Comparison of ENCODE assay signal across 9 cellular contexts in genomic region chr16:87416826-87417471, GRCh38. TPM values are rescaled to one million over a fixed set of nuclear protein-coding genes. Genes with fewer than 3 reads are reported as not detected.
DNase-seq lines count a peak whose midpoint lies in the region; ATAC-seq and TF ChIP-seq lines count a peak whose summit lies in the region.
"Had no signal": no experiment of that assay in that cellular context is flagged by ENCODE, and none has a peak within 500 bp of the region (broad histone marks: within the 10 kb centered on the region; RNA-seq: fewer than 3 reads in every experiment).

No MANE protein-coding gene starts in this region.

- peak in 5 of 10 experiments; percentile 13 to 30 (median 27) for DNase-seq in CD4-positive, alpha-beta T cell
- peak; percentile 33 for DNase-seq in Jurkat, Clone E6-1 (ENCODE audit: low read depth, low spot score)
- peak; percentile 81 for DNase-seq in adipocyte (ENCODE audit: low read depth)
- peak; percentile 67 for DNase-seq in iris pigment epithelial cell (ENCODE audit: low read depth)
- peak; percentile 49 to 50 for DNase-seq in thyroid gland
- DNase-seq in H7, result no peak

- WGBS in thyroid gland, 2 donors, result 73 to 83% methylated on average over 21 of the region's 21 CpGs

- TF ChIP-seq CTCF in CD4-positive, alpha-beta T cell (IDR thresholded peaks at IDR 0.05), result peak; percentile 53
- TF ChIP-seq CTCF in thyroid gland (IDR thresholded peaks at IDR 0.05), result peak; percentile 21 to 60 (median 46)

- H3K4me1 ChIP-seq in adipocyte (ENCODE audit: control insufficient read depth, insufficient read depth, low read length) (no peaks in the 10 kb centered on the region), thyroid gland (no peaks in the 10 kb centered on the region)

- H3K27me3 Mint-ChIP-seq in CD4-positive, alpha-beta T cell, result no peaks in the 10 kb centered on the region
- H3K27me3 Mint-ChIP-seq: stimulated activated naive CD8-positive, alpha-beta T cell treated with anti-CD3 and anti-CD28 coated beads, Interleukin-15, amount 100 ng/mL, for 72 hours had no signal

- H3K9me3 Mint-ChIP-seq in CD4-positive, alpha-beta T cell, result no peaks in the 10 kb centered on the region
- H3K9me3 Mint-ChIP-seq: stimulated activated naive CD8-positive, alpha-beta T cell treated with anti-CD3 and anti-CD28 coated beads, Interleukin-15, amount 100 ng/mL, for 72 hours had no signal

- TF ChIP-seq POLR2A in thyroid gland (IDR thresholded peaks at IDR 0.05), result no peak

- H3K4me1 Mint-ChIP-seq in CD4-positive, alpha-beta T cell (ENCODE audit: low read depth), result no peaks in the 10 kb centered on the region
- H3K4me1 Mint-ChIP-seq: stimulated activated naive CD8-positive, alpha-beta T cell treated with anti-CD3 and anti-CD28 coated beads, Interleukin-15, amount 100 ng/mL, for 72 hours had no signal

- no peak overlapping the region for H3K4me3 ChIP-seq in Jurkat, Clone E6-1 (ENCODE audit: low read length)
- no peak overlapping the region for H3K4me3 ChIP-seq in adipocyte (ENCODE audit: low read length)
- no peak overlapping the region for H3K4me3 ChIP-seq in thyroid gland (replicated peaks in 1 of 3)
- no peak overlapping the region for H3K4me3 ChIP-seq in H7 (ENCODE audit: insufficient read depth, low read depth, low read length)

- H3K9ac ChIP-seq in adipocyte (ENCODE audit: low read length), result no peak overlapping the region

- no peak for ATAC-seq in CD4-positive, alpha-beta T cell (ENCODE audit: poor library complexity)
- no peak for ATAC-seq in GM19324 (IDR thresholded peaks at IDR 0.05; ENCODE audit: low FRiP score, unreplicated experiment)
- no peak for ATAC-seq in GM21360 (IDR thresholded peaks at IDR 0.05; ENCODE audit: unreplicated experiment)
- ATAC-seq: stimulated activated naive CD8-positive, alpha-beta T cell treated with anti-CD3 and anti-CD28 coated beads, Interleukin-15, amount 100 ng/mL, for 72 hours had no signal

- H3K4me3 Mint-ChIP-seq in CD4-positive, alpha-beta T cell, result no peak overlapping the region
- H3K4me3 Mint-ChIP-seq: stimulated activated naive CD8-positive, alpha-beta T cell treated with anti-CD3 and anti-CD28 coated beads, Interleukin-15, amount 100 ng/mL, for 72 hours had no signal

- no peak overlapping the region for H3K27ac Mint-ChIP-seq in CD4-positive, alpha-beta T cell
- H3K27ac Mint-ChIP-seq: stimulated activated naive CD8-positive, alpha-beta T cell treated with anti-CD3 and anti-CD28 coated beads, Interleukin-15, amount 100 ng/mL, for 72 hours had no signal

- H3K27me3 ChIP-seq in CD4-positive, alpha-beta T cell (ENCODE audit: control insufficient read depth, insufficient read depth, low read length), result no peaks in the 10 kb centered on the region
- H3K27me3 ChIP-seq in adipocyte (replicated peaks; ENCODE audit: control insufficient read depth, insufficient read depth, low read length) (no peaks in the 10 kb centered on the region), thyroid gland (no peaks in the 10 kb centered on the region), H7 (ENCODE audit: control insufficient read depth, insufficient read depth, low read length) (no peaks in the 10 kb centered on the region)

- intact Hi-C loops in CD4-positive, alpha-beta T cell (cut with DNase I, micrococcal nuclease), result loop anchor here (1.0 to 10.0 kb wide), 3 partner anchors 128 to 352 kb away; no protein-coding TSS in a partner anchor
- intact Hi-C loops in thyroid gland (cut with DNase I), result loop anchor here (10.0 kb wide), 2 partner anchors 78 to 218 kb away; partner anchors contain the start of gene ZCCHC14

- H3K36me3 Mint-ChIP-seq in CD4-positive, alpha-beta T cell (ENCODE audit: low read depth), result peaks cover 68% of the 10 kb centered on the region

- no peak overlapping the region for H3K27ac ChIP-seq in CD4-positive, alpha-beta T cell (ENCODE audit: low read depth, low read length)
- H3K27ac ChIP-seq in thyroid gland, result no peak overlapping the region

- H3K36me3 ChIP-seq in adipocyte (ENCODE audit: control insufficient read depth, insufficient read depth, low read length, severe bottlenecking) (peaks cover 88% of the 10 kb centered on the region), thyroid gland (peaks cover 45 to 49% of the 10 kb centered on the region in 2 donors), H7 (replicated peaks; ENCODE audit: control insufficient read depth, insufficient read depth, low read length) (peaks cover 12% of the 10 kb centered on the region)

- no peaks in the 10 kb centered on the region for H3K9me3 ChIP-seq in CD4-positive, alpha-beta T cell (ENCODE audit: control insufficient read depth, low read length)
- H3K9me3 ChIP-seq in adipocyte (ENCODE audit: control insufficient read depth, low read length), result no peaks in the 10 kb centered on the region
- no peaks in the 10 kb centered on the region for H3K9me3 ChIP-seq in thyroid gland

- CTCF ChIA-PET in CD4-positive, alpha-beta T cell (lab: Charles Lee), result interaction anchor here (0.9 to 1.6 kb wide), 5 partner anchors 9 to 219 kb away, joined by 3 to 17 read pairs (median 3); no protein-coding TSS in a partner anchor

- POLR2A ChIA-PET in CD4-positive, alpha-beta T cell (lab: Charles Lee), result interaction anchor here (0.7 to 1.0 kb wide), 2 partner anchors 12 to 219 kb away, joined by 3 to 4 read pairs; no protein-coding TSS in a partner anchor

RNA-seq across cellular contexts. Expression of gene MAP1LC3B, which starts 24.8 kb away (rescaled TPM):
- total RNA-seq in CD4-positive, alpha-beta T cell, result 10 to 100 TPM; 92.4 to 96.6 TPM
- 47.0 TPM for polyA plus RNA-seq in Jurkat, Clone E6-1 (2012; ENCODE audit: insufficient read depth, insufficient read length)
- total RNA-seq in thyroid gland, result 10 to 100 TPM; 51.8 to 84.3 (median 67.3) TPM
- total RNA-seq in H7 (2014; rRNA removed; shearing (Covaris generic)), result 15.8 and 20.1 TPM in 2 replicates

RNA-seq across cellular contexts. Expression of gene FBXO31, which starts 33.4 kb away (rescaled TPM):
- 10 to 100 TPM; 35.7 to 38.9 TPM for total RNA-seq in CD4-positive, alpha-beta T cell
- polyA plus RNA-seq in Jurkat, Clone E6-1 (2012; ENCODE audit: insufficient read depth, insufficient read length), result 21.9 TPM
- total RNA-seq in thyroid gland, result 10 to 100 TPM; 23.8 to 62.5 (median 54.9) TPM
- 24.4 and 27.6 TPM in 2 replicates for total RNA-seq in H7 (2014; rRNA removed; shearing (Covaris generic))
